8 cellular contexts compared by ENCODE assay signal in genomic region chr9:125142560-125143376, GRCh38. TPM values are rescaled to one million over a fixed set of nuclear protein-coding genes. Genes with fewer than 3 reads are reported as not detected.
A peak's percentile ranks its signal among the peaks of the same experiment; 100 is the strongest.
DNase-seq lines count a peak whose midpoint lies in the region; ATAC-seq and TF ChIP-seq lines count a peak whose summit lies in the region.

No MANE protein-coding gene starts in this region.

- DNase-seq in DMS79 treated with DMSO at 0.1 percent for 48 hours (lab: John Stamatoyannopoulos, UW): peak; percentile 17
- DNase-seq in DMS79 (lab: John Stamatoyannopoulos, UW): no peak
- no peak for DNase-seq in endothelial cell (ENCODE audit: low spot score)
- no peak for DNase-seq in osteoblast (ENCODE audit: insufficient read length, low spot score, missing footprints)
- DNase-seq in DMS153 treated with DMSO at 0.1 percent for 48 hours (lab: John Stamatoyannopoulos, UW; ENCODE audit: unreplicated experiment): no peak

- ATAC-seq in HG03095 (IDR thresholded peaks at IDR 0.05; ENCODE audit: unreplicated experiment) (peak; percentile 32), GM18520 (IDR thresholded peaks at IDR 0.05; ENCODE audit: unreplicated experiment) (no peak)

- TF ChIP-seq CTCF in VCaP (conservative IDR thresholded peaks at IDR 0.05) (no peak), endothelial cell (IDR thresholded peaks at IDR 0.05; ENCODE audit: unreplicated experiment) (no peak), osteoblast (IDR thresholded peaks at IDR 0.05; ENCODE audit: extremely low read depth, low read depth, low read length) (no peak)

- H3K9me3 Mint-ChIP-seq in endothelial cell (ENCODE audit: unreplicated experiment): no peaks in the 10 kb centered on the region

- H3K27ac ChIP-seq in VCaP: peak overlapping the region; percentile 86
- no peak overlapping the region for H3K27ac ChIP-seq in osteoblast (ENCODE audit: low read depth, low read length)

- peaks cover 6% of the 10 kb centered on the region for H3K4me1 Mint-ChIP-seq in endothelial cell (ENCODE audit: unreplicated experiment)

- H3K36me3 ChIP-seq in osteoblast (ENCODE audit: insufficient read depth, low read length): no peaks in the 10 kb centered on the region

- peaks cover 20% of the 10 kb centered on the region for H3K4me1 ChIP-seq in osteoblast (ENCODE audit: insufficient read depth, low read length)

- H3K4me3 ChIP-seq in osteoblast (ENCODE audit: insufficient read depth, low read length): peak overlapping the region; percentile 77

- H3K79me2 ChIP-seq in osteoblast (ENCODE audit: insufficient read depth, low read length): peaks cover 2% of the 10 kb centered on the region

- H3K4me2 ChIP-seq in osteoblast (ENCODE audit: insufficient read depth, low read length): peak overlapping the region; percentile 98

- peaks cover 4% of the 10 kb centered on the region for H3K36me3 Mint-ChIP-seq in endothelial cell (ENCODE audit: low read depth, unreplicated experiment)

- peak overlapping the region; percentile 52 for H3K27ac Mint-ChIP-seq in endothelial cell (ENCODE audit: unreplicated experiment)

- peak overlapping the region; percentile 79 for H2AFZ ChIP-seq in osteoblast (ENCODE audit: low read length)

- H3K27me3 Mint-ChIP-seq in endothelial cell (ENCODE audit: unreplicated experiment): peaks cover 9% of the 10 kb centered on the region

- H4K20me1 ChIP-seq in osteoblast (ENCODE audit: insufficient read depth, low read length): no peaks in the 10 kb centered on the region

- peak overlapping the region; percentile 100 for H3K4me3 Mint-ChIP-seq in endothelial cell (ENCODE audit: unreplicated experiment)

- H3K9me3 ChIP-seq in osteoblast (ENCODE audit: low read depth, low read length): no peaks in the 10 kb centered on the region

- no peaks in the 10 kb centered on the region for H3K27me3 ChIP-seq in osteoblast (ENCODE audit: insufficient read depth, low read length)

RNA-seq across cellular contexts. Expression of gene SCAI, which starts 0.6 kb away (rescaled TPM):
- total RNA-seq in endothelial cell (ENCODE audit: unreplicated experiment): 12.3 TPM
- 11.2 and 15.0 TPM in 2 replicates for total RNA-seq in osteoblast

RNA-seq across cellular contexts. Expression of gene PPP6C, which starts 46.8 kb away (rescaled TPM):
- total RNA-seq in endothelial cell (ENCODE audit: unreplicated experiment) (46.0 TPM), osteoblast (36.5 and 40.9 TPM in 2 replicates)

RNA-seq across cellular contexts. Expression of gene RABEPK, which starts 57.6 kb away (rescaled TPM):
- total RNA-seq in endothelial cell (ENCODE audit: unreplicated experiment) (8.5 TPM), osteoblast (28.6 and 30.6 TPM in 2 replicates)
